8 cellular contexts compared by ENCODE assay signal in genomic region chr2:36356199-36356989, GRCh38. TPM values are rescaled to one million over a fixed set of nuclear protein-coding genes. Genes with fewer than 3 reads are reported as not detected.
DNase-seq lines count a peak whose midpoint lies in the region; ATAC-seq and TF ChIP-seq lines count a peak whose summit lies in the region.

No MANE protein-coding gene starts in this region.

- peak overlapping the region; percentile 86 for H3K27ac ChIP-seq in HUES48 (ENCODE audit: low read depth, low read length)

- H3K27me3 ChIP-seq in Caco-2 (replicated peaks; ENCODE audit: control insufficient read depth, insufficient read depth, low read length), result no peaks in the 10 kb centered on the region
- H3K27me3 ChIP-seq in HUES48 (ENCODE audit: control insufficient read depth, insufficient read depth, low read length), result peaks cover 12% of the 10 kb centered on the region

- intact Hi-C loops in Caco-2 (cut with micrococcal nuclease; ENCODE audit: unreplicated experiment) (loop anchor here (10.0 kb wide), 1 partner anchor 428 kb away; no protein-coding TSS in a partner anchor), natural killer cell (cut with micrococcal nuclease) (loop anchor here (10.0 kb wide), 1 partner anchor 148 kb away; no protein-coding TSS in a partner anchor)

- DNase-seq in Caco-2, result peak in 1 of 2 experiments; percentile 55
- DNase-seq in GM20000 (ENCODE audit: low spot score), result peak; percentile 51
- peak; percentile 53 for DNase-seq in activated CD8-positive, alpha-beta T cell treated with anti-CD3 and anti-CD28 coated beads, Interleukin-2, amount 10 ng/mL, durations not matched to agents 7 days and 5 days
- peak; percentile 42 for DNase-seq in natural killer cell
- DNase-seq in type B pancreatic cell (ENCODE audit: extremely low spot score, unreplicated experiment), result peak; percentile 77
- DNase-seq in pons (ENCODE audit: low spot score), result no peak

- no peaks in the 10 kb centered on the region for H3K27me3 Mint-ChIP-seq in Caco-2 (ENCODE audit: insufficient read depth, unreplicated experiment)
- peaks cover 42% of the 10 kb centered on the region for H3K27me3 Mint-ChIP-seq in activated CD8-positive, alpha-beta T cell treated with anti-CD3 and anti-CD28 coated beads, Interleukin-2, amount 10 ng/mL, durations not matched to agents 7 days and 5 days (ENCODE audit: low read depth)
- H3K27me3 Mint-ChIP-seq in natural killer cell (ENCODE audit: low read depth in 2 of 2), result no peaks in the 10 kb centered on the region
- H3K27me3 Mint-ChIP-seq in type B pancreatic cell, result peaks cover 7% of the 10 kb centered on the region

- H3K4me3 Mint-ChIP-seq in Caco-2 (ENCODE audit: unreplicated experiment) (peak overlapping the region; percentile 97), natural killer cell (peak overlapping the region; percentile 85), type B pancreatic cell (peak overlapping the region; percentile 94)
- H3K4me3 Mint-ChIP-seq in activated CD8-positive, alpha-beta T cell treated with anti-CD3 and anti-CD28 coated beads, Interleukin-2, amount 10 ng/mL, durations not matched to agents 7 days and 5 days, result peak overlapping the region; percentile 83

- no peak for TF ChIP-seq CTCF in Caco-2 (IDR thresholded peaks at IDR 0.05; ENCODE audit: insufficient read depth in 1 of 2, low read depth in 1 of 2, low read length in 1 of 2, severe bottlenecking in 1 of 2, unreplicated experiment in 1 of 2)
- no peak for TF ChIP-seq CTCF in GM20000 (IDR thresholded peaks at IDR 0.05; ENCODE audit: extremely low read depth, missing control alignments)
- no peak for TF ChIP-seq CTCF in natural killer cell (IDR thresholded peaks at IDR 0.05)
- TF ChIP-seq CTCF in type B pancreatic cell (conservative IDR thresholded peaks at IDR 0.05), result no peak

- H3K9me3 ChIP-seq in Caco-2 (no peaks in the 10 kb centered on the region), HUES48 (ENCODE audit: control insufficient read depth, insufficient read depth, low read length) (no peaks in the 10 kb centered on the region)

- H3K4me3 ChIP-seq in Caco-2 (ENCODE audit: low read depth, low read length), result peak overlapping the region; percentile 97
- H3K4me3 ChIP-seq in HUES48 (ENCODE audit: low read depth, low read length), result peak overlapping the region; percentile 78

- peak; percentile 64 for ATAC-seq in activated CD8-positive, alpha-beta T cell treated with anti-CD3 and anti-CD28 coated beads, Interleukin-2, amount 10 ng/mL, durations not matched to agents 7 days and 5 days
- peak; percentile 44 for ATAC-seq in esophagus mucosa
- peak; percentile 45 to 52 (median 46) for ATAC-seq in natural killer cell

- no TSS peak for BruUV-seq in Caco-2 (replicated peaks; lab: Mats Ljungman, UMichigan)

- peak overlapping the region; percentile 66 for H3K9ac ChIP-seq in HUES48 (ENCODE audit: low read depth, low read length)

- H3K4me1 ChIP-seq in Caco-2 (peaks cover 52% of the 10 kb centered on the region), HUES48 (ENCODE audit: control insufficient read depth, insufficient read depth, low read length) (peaks cover 56% of the 10 kb centered on the region)

- H3K36me3 ChIP-seq in Caco-2 (ENCODE audit: control insufficient read depth, insufficient read depth, low read length) (peaks cover 1% of the 10 kb centered on the region; the same call in 1 of the 2 replicates), HUES48 (ENCODE audit: control insufficient read depth, insufficient read depth, low read length) (no peaks in the 10 kb centered on the region)

- H3K27ac Mint-ChIP-seq in Caco-2 (ENCODE audit: unreplicated experiment) (peak overlapping the region; percentile 93), natural killer cell (peak overlapping the region in 1 of 2 donors; percentile 85), type B pancreatic cell (peak overlapping the region; percentile 92)
- H3K27ac Mint-ChIP-seq in activated CD8-positive, alpha-beta T cell treated with anti-CD3 and anti-CD28 coated beads, Interleukin-2, amount 10 ng/mL, durations not matched to agents 7 days and 5 days, result no peak overlapping the region

- CTCF ChIA-PET in Caco-2 (lab: Charles Lee), result interaction anchor here (3.0 kb wide), 1 partner anchor 104 kb away, joined by 18 read pairs; no protein-coding TSS in a partner anchor
- CTCF ChIA-PET in activated CD8-positive, alpha-beta T cell treated with anti-CD3 and anti-CD28 coated beads, Interleukin-2, amount 10 ng/mL, durations not matched to agents 7 days and 5 days (lab: Charles Lee), result interaction anchor here (0.7 kb wide), 1 partner anchor 19 kb away, joined by 3 read pairs; no protein-coding TSS in a partner anchor

- POLR2A ChIA-PET in Caco-2 (lab: Charles Lee), result interaction anchor here (0.5 to 1.3 kb wide), 2 partner anchors 38 to 241 kb away, joined by 4 to 5 read pairs; no protein-coding TSS in a partner anchor
- POLR2A ChIA-PET in activated CD8-positive, alpha-beta T cell treated with anti-CD3 and anti-CD28 coated beads, Interleukin-2, amount 10 ng/mL, durations not matched to agents 7 days and 5 days (lab: Charles Lee), result no interaction called here

- H3K4me1 Mint-ChIP-seq in Caco-2 (ENCODE audit: low read depth, unreplicated experiment), result peaks cover 59% of the 10 kb centered on the region
- H3K4me1 Mint-ChIP-seq in activated CD8-positive, alpha-beta T cell treated with anti-CD3 and anti-CD28 coated beads, Interleukin-2, amount 10 ng/mL, durations not matched to agents 7 days and 5 days (ENCODE audit: low read depth), result peaks cover 31% of the 10 kb centered on the region
- H3K4me1 Mint-ChIP-seq in natural killer cell, result peaks cover 38 to 43% of the 10 kb centered on the region in 2 donors
- H3K4me1 Mint-ChIP-seq in type B pancreatic cell (ENCODE audit: unreplicated experiment), result peaks cover 51% of the 10 kb centered on the region

- H3K36me3 Mint-ChIP-seq in Caco-2 (ENCODE audit: insufficient read depth, unreplicated experiment) (peaks cover 64% of the 10 kb centered on the region), natural killer cell (no peaks in the 10 kb centered on the region), type B pancreatic cell (no peaks in the 10 kb centered on the region)
- no peaks in the 10 kb centered on the region for H3K36me3 Mint-ChIP-seq in activated CD8-positive, alpha-beta T cell treated with anti-CD3 and anti-CD28 coated beads, Interleukin-2, amount 10 ng/mL, durations not matched to agents 7 days and 5 days (ENCODE audit: low read depth)

- H3K9me3 Mint-ChIP-seq in Caco-2 (ENCODE audit: unreplicated experiment), result no peaks in the 10 kb centered on the region
- H3K9me3 Mint-ChIP-seq in activated CD8-positive, alpha-beta T cell treated with anti-CD3 and anti-CD28 coated beads, Interleukin-2, amount 10 ng/mL, durations not matched to agents 7 days and 5 days (ENCODE audit: insufficient read depth), result no peaks in the 10 kb centered on the region
- no peaks in the 10 kb centered on the region for H3K9me3 Mint-ChIP-seq in natural killer cell
- H3K9me3 Mint-ChIP-seq in type B pancreatic cell, result no peaks in the 10 kb centered on the region

RNA-seq across cellular contexts. Expression of gene CRIM1, which starts 0.8 kb away (rescaled TPM):
- 270 and 292 TPM in 2 replicates for total RNA-seq in Caco-2 (2022)
- total RNA-seq in activated CD8-positive, alpha-beta T cell treated with anti-CD3 and anti-CD28 coated beads, Interleukin-2, amount 10 ng/mL, durations not matched to agents 7 days and 5 days, result 1 to 10 TPM; 3.7 to 4.4 TPM
- total RNA-seq in esophagus mucosa, result 15.2 TPM
- 10 to 100 TPM; 19.3 to 34.1 (median 32.9) TPM for total RNA-seq in natural killer cell
- 24.4 and 30.3 TPM in 2 replicates for total RNA-seq in type B pancreatic cell (ENCODE audit: low replicate concordance)
